ENCODE assay signal across 20 cellular contexts in genomic region chr6:139680819-139681218, GRCh38.
"Had no signal": no experiment of that assay in that cellular context is flagged by ENCODE, and none has a peak within 500 bp of the region (broad histone marks: within the 10 kb centered on the region; RNA-seq: fewer than 3 reads in every experiment).

No MANE protein-coding gene starts in this region.

- H3K36me3 ChIP-seq: adrenal gland, left ventricle myocardium inferior, prostate gland, spleen, suprapubic skin had no signal

- H3K4me1 Mint-ChIP-seq: activated CD4-positive, alpha-beta memory T cell treated with anti-CD3 and anti-CD28 coated beads, Interleukin-2, amount 10 ng/mL, durations not matched to agents 7 days and 5 days; activated naive CD4-positive, alpha-beta T cell treated with anti-CD3 and anti-CD28 coated beads, Interleukin-2, amount 50 U/mL, for 24 hours; memory B cell had no signal

- H3K27me3 Mint-ChIP-seq: activated CD4-positive, alpha-beta memory T cell treated with anti-CD3 and anti-CD28 coated beads, Interleukin-2, amount 10 ng/mL, durations not matched to agents 7 days and 5 days; activated naive CD4-positive, alpha-beta T cell treated with anti-CD3 and anti-CD28 coated beads, Interleukin-2, amount 50 U/mL, for 24 hours; activated T-cell treated with anti-CD3 and anti-CD28 coated beads, Interleukin-2, amount 50 U/mL, for 24 hours; memory B cell; stimulated activated naive CD8-positive, alpha-beta T cell treated with anti-CD3 and anti-CD28 coated beads, Interleukin-15, Interleukin-2, amounts not matched to agents 100 ng/mL and 50 ng/mL, for 24 hours; type B pancreatic cell had no signal

- H3K4me1 ChIP-seq: prostate gland, suprapubic skin had no signal

- H3K27ac ChIP-seq: adrenal gland, left ventricle myocardium inferior, prostate gland, spleen, suprapubic skin had no signal

- H3K36me3 Mint-ChIP-seq: activated naive CD4-positive, alpha-beta T cell treated with anti-CD3 and anti-CD28 coated beads, Interleukin-2, amount 50 U/mL, for 24 hours; memory B cell; type B pancreatic cell had no signal

- H3K9me3 ChIP-seq: adrenal gland, left ventricle myocardium inferior, prostate gland, spleen, suprapubic skin had no signal

- H3K27ac Mint-ChIP-seq: activated CD4-positive, alpha-beta memory T cell treated with anti-CD3 and anti-CD28 coated beads, Interleukin-2, amount 10 ng/mL, durations not matched to agents 7 days and 5 days; activated naive CD4-positive, alpha-beta T cell treated with anti-CD3 and anti-CD28 coated beads, Interleukin-2, amount 50 U/mL, for 24 hours; activated T-cell treated with anti-CD3 and anti-CD28 coated beads, Interleukin-2, amount 50 U/mL, for 24 hours; memory B cell; nephron progenitor cell; stimulated activated naive CD8-positive, alpha-beta T cell treated with anti-CD3 and anti-CD28 coated beads, Interleukin-15, Interleukin-2, amounts not matched to agents 100 ng/mL and 50 ng/mL, for 24 hours; type B pancreatic cell had no signal

- H3K9me3 Mint-ChIP-seq: activated CD4-positive, alpha-beta memory T cell treated with anti-CD3 and anti-CD28 coated beads, Interleukin-2, amount 10 ng/mL, durations not matched to agents 7 days and 5 days; activated naive CD4-positive, alpha-beta T cell treated with anti-CD3 and anti-CD28 coated beads, Interleukin-2, amount 50 U/mL, for 24 hours; activated T-cell treated with anti-CD3 and anti-CD28 coated beads, Interleukin-2, amount 50 U/mL, for 24 hours; memory B cell; stimulated activated naive CD8-positive, alpha-beta T cell treated with anti-CD3 and anti-CD28 coated beads, Interleukin-15, Interleukin-2, amounts not matched to agents 100 ng/mL and 50 ng/mL, for 24 hours had no signal

- H3K4me3 Mint-ChIP-seq: activated CD4-positive, alpha-beta memory T cell treated with anti-CD3 and anti-CD28 coated beads, Interleukin-2, amount 10 ng/mL, durations not matched to agents 7 days and 5 days; activated naive CD4-positive, alpha-beta T cell treated with anti-CD3 and anti-CD28 coated beads, Interleukin-2, amount 50 U/mL, for 24 hours; activated T-cell treated with anti-CD3 and anti-CD28 coated beads, Interleukin-2, amount 50 U/mL, for 24 hours; memory B cell; nephron progenitor cell; stimulated activated naive CD8-positive, alpha-beta T cell treated with anti-CD3 and anti-CD28 coated beads, Interleukin-15, Interleukin-2, amounts not matched to agents 100 ng/mL and 50 ng/mL, for 24 hours; type B pancreatic cell had no signal

- ATAC-seq: sciatic nerve had no signal

- H3K27me3 ChIP-seq: adrenal gland, spleen, suprapubic skin had no signal

- DNase-seq: activated CD4-positive, alpha-beta memory T cell treated with anti-CD3 and anti-CD28 coated beads, Interleukin-2, amount 10 ng/mL, durations not matched to agents 7 days and 5 days; activated CD4-positive, alpha-beta T cell treated with anti-CD3 and anti-CD28 coated beads for 4 hours; activated T-cell treated with anti-CD3 and anti-CD28 coated beads, Interleukin-2, amount 50 U/mL, for 24 hours; adrenal gland; central memory CD4-positive, alpha-beta T cell; cortex of kidney; effector CD8-positive, alpha-beta T cell; foreskin fibroblast; hypothalamus; left ventricle myocardium inferior; nephron progenitor cell; spleen; T1000 had no signal

- H3K4me3 ChIP-seq: adrenal gland, left ventricle myocardium inferior, prostate gland, spleen, suprapubic skin had no signal
